11 cellular contexts compared by ENCODE assay signal in genomic region chr2:46239847-46240181, GRCh38.
A peak's percentile ranks its signal among the peaks of the same experiment; 100 is the strongest.
DNase-seq lines count a peak whose midpoint lies in the region; ATAC-seq and FAIRE-seq lines count a peak whose summit lies in the region.
"Had no signal": no experiment of that assay in that cellular context is flagged by ENCODE, and none has a peak within 500 bp of the region (broad histone marks: within the 10 kb centered on the region; RNA-seq: fewer than 3 reads in every experiment).

No MANE protein-coding gene starts in this region.

- no peak for FAIRE-seq in HTR-8/SVneo (lab: Jason Lieb, UNC)

- DNase-seq in T-helper 22 cell (ENCODE audit: low read depth) (peak; percentile 40), NCI-H510A (lab: John Stamatoyannopoulos, UW) (no peak), HTR-8/SVneo (ENCODE audit: insufficient read length, low spot score) (no peak), NCI-H2081 treated with DMSO at 0.1 percent for 48 hours (lab: John Stamatoyannopoulos, UW) (no peak)
- peak in 3 of 4 experiments; percentile 7 to 27 (median 20) for DNase-seq in activated naive CD4-positive, alpha-beta T cell (lab: John Stamatoyannopoulos, UW)
- peak; percentile 43 to 65 for DNase-seq in stimulated activated CD4-positive, alpha-beta T cell treated with anti-CD3 and anti-CD28 coated beads, Interleukin-4, amount 100 ng/mL, for 4 hours
- DNase-seq: amniotic stem cell, DMS 273 treated with DMSO at 0.1 percent for 48 hours, OCI-M1 had no signal

- ATAC-seq in GM19463 (IDR thresholded peaks at IDR 0.05; ENCODE audit: unreplicated experiment) = peak; percentile 82
- ATAC-seq in HG03571 (IDR thresholded peaks at IDR 0.05; ENCODE audit: unreplicated experiment) = no peak

Comparison
In these comparisons a context has a peak if more than half of its experiments do, and no peak if none do; other contexts are left out.
1. DNase-seq: peak in T-helper 22 cell (single experiment), activated naive CD4-positive, alpha-beta T cell (3 of 4) and stimulated activated CD4-positive, alpha-beta T cell treated with anti-CD3 and anti-CD28 coated beads, Interleukin-4, amount 100 ng/mL, for 4 hours (2 of 2); none in NCI-H510A (single experiment), HTR-8/SVneo (single experiment) and NCI-H2081 treated with DMSO at 0.1 percent for 48 hours (single experiment).